In genomic region chr6:24520929-24521546, GRCh38 we compare ENCODE assay signal across 8 cellular contexts. TPM values are rescaled to one million over a fixed set of nuclear protein-coding genes. Genes with fewer than 3 reads are reported as not detected.
DNase-seq lines count a peak whose midpoint lies in the region; ATAC-seq and TF ChIP-seq lines count a peak whose summit lies in the region.

No MANE protein-coding gene starts in this region.

- DNase-seq in NCI-H510A treated with DMSO at 0.1 percent for 48 hours (lab: John Stamatoyannopoulos, UW) (peak; percentile 10), NCI-H510A (lab: John Stamatoyannopoulos, UW) (no peak), Kasumi-1 (lab: John Stamatoyannopoulos, UW) (peak; percentile 50 to 61), fibroblast of mammary gland (ENCODE audit: low read depth) (peak; percentile 31), osteocyte (ENCODE audit: extremely low spot score, unreplicated experiment) (peak; percentile 66), GM19240 (ENCODE audit: insufficient read length, low spot score) (no peak)
- peak; percentile 45 to 53 for DNase-seq in activated CD4-positive, alpha-beta T cell treated with anti-CD3 and anti-CD28 coated beads, Interleukin-2, amount 50 U/mL, for 48 hours

- no peaks in the 10 kb centered on the region for H3K4me1 Mint-ChIP-seq in osteocyte (ENCODE audit: unreplicated experiment)

- TF ChIP-seq CTCF in fibroblast of mammary gland (conservative IDR thresholded peaks at IDR 0.05; ENCODE audit: control insufficient read depth, insufficient read depth, low read depth, low read length) (peak; percentile 79), osteocyte (IDR thresholded peaks at IDR 0.05) (peak; percentile 77)

- H3K4me3 ChIP-seq in fibroblast of mammary gland (ENCODE audit: control insufficient read depth, low read depth, low read length): no peak overlapping the region

- H3K36me3 Mint-ChIP-seq in osteocyte (ENCODE audit: unreplicated experiment): no peaks in the 10 kb centered on the region

- H3K27ac Mint-ChIP-seq in osteocyte (ENCODE audit: unreplicated experiment): no peak overlapping the region

- H3K27me3 Mint-ChIP-seq in osteocyte (ENCODE audit: unreplicated experiment): no peaks in the 10 kb centered on the region

- H3K4me3 Mint-ChIP-seq in osteocyte (ENCODE audit: unreplicated experiment): no peak overlapping the region

- H3K9me3 Mint-ChIP-seq in osteocyte (ENCODE audit: unreplicated experiment): no peaks in the 10 kb centered on the region

- peak; percentile 45 for ATAC-seq in GM21737 (IDR thresholded peaks at IDR 0.05; ENCODE audit: unreplicated experiment)

RNA-seq across cellular contexts. Expression of gene ALDH5A1, which starts 26.3 kb away (rescaled TPM):
- total RNA-seq in osteocyte: 6.6 and 7.8 TPM in 2 replicates

RNA-seq across cellular contexts. Expression of gene GPLD1, which starts 31.7 kb away (rescaled TPM):
- 1.9 and 2.4 TPM in 2 replicates for total RNA-seq in osteocyte

Comparison
In these comparisons a context has a peak if more than half of its experiments do, and no peak if none do; other contexts are left out.
1. DNase-seq: peak in NCI-H510A treated with DMSO at 0.1 percent for 48 hours (single experiment), Kasumi-1 (2 of 2), activated CD4-positive, alpha-beta T cell treated with anti-CD3 and anti-CD28 coated beads, Interleukin-2, amount 50 U/mL, for 48 hours (2 of 2), fibroblast of mammary gland (single experiment) and osteocyte (single experiment); none in NCI-H510A (single experiment) and GM19240 (single experiment).